ENCODE assay signal across 3 cellular contexts in the genomic region with DNA sequence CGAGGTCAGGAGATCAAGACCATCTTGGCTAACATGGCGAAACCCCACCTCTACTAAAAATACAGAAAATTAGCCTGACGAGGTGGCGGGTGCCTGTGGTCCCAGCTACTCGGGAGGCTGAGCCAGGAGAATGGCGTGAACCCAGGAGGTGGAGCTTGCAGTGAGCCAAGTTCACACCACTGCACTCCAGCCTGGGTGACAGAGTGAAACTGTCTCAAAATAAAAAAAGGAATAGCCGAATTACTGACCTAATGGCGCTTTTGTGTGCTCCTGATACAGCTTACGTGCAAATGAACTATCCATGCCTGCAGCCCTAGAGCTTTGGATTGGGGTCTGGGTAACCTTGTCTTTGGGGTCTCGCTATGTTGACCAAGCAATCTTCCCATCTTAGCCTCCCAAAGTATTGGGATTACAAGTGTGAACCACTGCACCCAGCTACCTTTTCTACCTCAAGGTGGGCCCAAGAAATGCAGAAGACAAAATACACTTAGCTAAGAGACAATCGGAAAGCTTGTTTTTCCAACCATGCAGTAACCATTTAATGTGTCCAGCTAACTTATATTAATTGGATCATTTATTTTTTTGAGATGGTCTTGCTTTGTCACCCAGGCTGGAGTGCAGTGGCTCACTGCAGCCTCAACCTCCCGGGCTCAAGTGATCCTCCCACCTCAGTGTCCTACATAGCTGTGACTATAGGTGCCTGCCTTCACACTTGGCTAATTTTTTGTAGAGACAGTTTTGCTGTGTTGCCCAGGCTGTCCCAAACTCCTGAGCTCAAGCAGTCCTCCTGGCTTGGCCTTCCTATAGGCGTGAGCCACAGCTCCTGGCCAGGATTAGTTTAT.
TF ChIP-seq lines count a peak whose summit lies in the region.

No MANE protein-coding gene starts in this region.

TF ChIP-seq in GM12891, 5 proteins besides CTCF, POLR2A, EP300 and RAD21:
- TF ChIP-seq SPI1 (IDR thresholded peaks at IDR 0.05; ENCODE audit: low read depth, low read length) (no peak), TAF1 (IDR thresholded peaks at IDR 0.05; ENCODE audit: low read depth, low read length) (no peak), POLR2AphosphoS5 (IDR thresholded peaks at IDR 0.05; ENCODE audit: low read depth, low read length) (peak; percentile 86), PAX5 (IDR thresholded peaks at IDR 0.05; ENCODE audit: insufficient read depth, low read length, severe bottlenecking) (no peak)

TF ChIP-seq in HEK293, 187 proteins besides CTCF, POLR2A, EP300 and RAD21:
- TF ChIP-seq, protein P1, sequence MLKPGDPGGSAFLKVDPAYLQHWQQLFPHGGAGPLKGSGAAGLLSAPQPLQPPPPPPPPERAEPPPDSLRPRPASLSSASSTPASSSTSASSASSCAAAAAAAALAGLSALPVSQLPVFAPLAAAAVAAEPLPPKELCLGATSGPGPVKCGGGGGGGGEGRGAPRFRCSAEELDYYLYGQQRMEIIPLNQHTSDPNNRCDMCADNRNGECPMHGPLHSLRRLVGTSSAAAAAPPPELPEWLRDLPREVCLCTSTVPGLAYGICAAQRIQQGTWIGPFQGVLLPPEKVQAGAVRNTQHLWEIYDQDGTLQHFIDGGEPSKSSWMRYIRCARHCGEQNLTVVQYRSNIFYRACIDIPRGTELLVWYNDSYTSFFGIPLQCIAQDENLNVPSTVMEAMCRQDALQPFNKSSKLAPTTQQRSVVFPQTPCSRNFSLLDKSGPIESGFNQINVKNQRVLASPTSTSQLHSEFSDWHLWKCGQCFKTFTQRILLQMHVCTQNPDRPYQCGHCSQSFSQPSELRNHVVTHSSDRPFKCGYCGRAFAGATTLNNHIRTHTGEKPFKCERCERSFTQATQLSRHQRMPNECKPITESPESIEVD (tag by site-specific recombination; IDR thresholded peaks at IDR 0.05), result no peak
- peak; percentile 31; the same call in 1 of the 2 replicates for TF ChIP-seq ZBTB17 (tag by site-specific recombination; IDR thresholded peaks at IDR 0.05)
- no peak for TF ChIP-seq IKZF3 (tag by site-specific recombination; IDR thresholded peaks at IDR 0.05)
- TF ChIP-seq, protein P2, sequence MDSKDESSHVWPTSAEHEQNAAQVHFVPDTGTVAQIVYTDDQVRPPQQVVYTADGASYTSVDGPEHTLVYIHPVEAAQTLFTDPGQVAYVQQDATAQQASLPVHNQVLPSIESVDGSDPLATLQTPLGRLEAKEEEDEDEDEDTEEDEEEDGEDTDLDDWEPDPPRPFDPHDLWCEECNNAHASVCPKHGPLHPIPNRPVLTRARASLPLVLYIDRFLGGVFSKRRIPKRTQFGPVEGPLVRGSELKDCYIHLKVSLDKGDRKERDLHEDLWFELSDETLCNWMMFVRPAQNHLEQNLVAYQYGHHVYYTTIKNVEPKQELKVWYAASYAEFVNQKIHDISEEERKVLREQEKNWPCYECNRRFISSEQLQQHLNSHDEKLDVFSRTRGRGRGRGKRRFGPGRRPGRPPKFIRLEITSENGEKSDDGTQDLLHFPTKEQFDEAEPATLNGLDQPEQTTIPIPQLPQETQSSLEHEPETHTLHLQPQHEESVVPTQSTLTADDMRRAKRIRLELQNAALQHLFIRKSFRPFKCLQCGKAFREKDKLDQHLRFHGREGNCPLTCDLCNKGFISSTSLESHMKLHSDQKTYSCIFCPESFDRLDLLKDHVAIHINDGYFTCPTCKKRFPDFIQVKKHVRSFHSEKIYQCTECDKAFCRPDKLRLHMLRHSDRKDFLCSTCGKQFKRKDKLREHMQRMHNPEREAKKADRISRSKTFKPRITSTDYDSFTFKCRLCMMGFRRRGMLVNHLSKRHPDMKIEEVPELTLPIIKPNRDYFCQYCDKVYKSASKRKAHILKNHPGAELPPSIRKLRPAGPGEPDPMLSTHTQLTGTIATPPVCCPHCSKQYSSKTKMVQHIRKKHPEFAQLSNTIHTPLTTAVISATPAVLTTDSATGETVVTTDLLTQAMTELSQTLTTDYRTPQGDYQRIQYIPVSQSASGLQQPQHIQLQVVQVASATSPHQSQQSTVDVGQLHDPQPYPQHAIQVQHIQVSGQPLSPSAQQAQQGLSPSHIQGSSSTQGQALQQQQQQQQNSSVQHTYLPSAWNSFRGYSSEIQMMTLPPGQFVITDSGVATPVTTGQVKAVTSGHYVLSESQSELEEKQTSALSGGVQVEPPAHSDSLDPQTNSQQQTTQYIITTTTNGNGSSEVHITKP (tag by site-specific recombination; IDR thresholded peaks at IDR 0.05), result 0 out of 2 replicates have a peak, but pooled peaks have one; percentile 22
- TF ChIP-seq ZNF571 (tag by site-specific recombination; IDR thresholded peaks at IDR 0.05), result no peak
- TF ChIP-seq KLF16 (tag by site-specific recombination; IDR thresholded peaks at IDR 0.05), result no peak
- TF ChIP-seq ZBTB8A (tag by site-specific recombination; IDR thresholded peaks at IDR 0.05), result no peak
- TF ChIP-seq, protein P3, sequence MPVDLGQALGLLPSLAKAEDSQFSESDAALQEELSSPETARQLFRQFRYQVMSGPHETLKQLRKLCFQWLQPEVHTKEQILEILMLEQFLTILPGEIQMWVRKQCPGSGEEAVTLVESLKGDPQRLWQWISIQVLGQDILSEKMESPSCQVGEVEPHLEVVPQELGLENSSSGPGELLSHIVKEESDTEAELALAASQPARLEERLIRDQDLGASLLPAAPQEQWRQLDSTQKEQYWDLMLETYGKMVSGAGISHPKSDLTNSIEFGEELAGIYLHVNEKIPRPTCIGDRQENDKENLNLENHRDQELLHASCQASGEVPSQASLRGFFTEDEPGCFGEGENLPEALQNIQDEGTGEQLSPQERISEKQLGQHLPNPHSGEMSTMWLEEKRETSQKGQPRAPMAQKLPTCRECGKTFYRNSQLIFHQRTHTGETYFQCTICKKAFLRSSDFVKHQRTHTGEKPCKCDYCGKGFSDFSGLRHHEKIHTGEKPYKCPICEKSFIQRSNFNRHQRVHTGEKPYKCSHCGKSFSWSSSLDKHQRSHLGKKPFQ (tag by site-specific recombination; IDR thresholded peaks at IDR 0.05), result peak; percentile 99
- TF ChIP-seq, protein P4, sequence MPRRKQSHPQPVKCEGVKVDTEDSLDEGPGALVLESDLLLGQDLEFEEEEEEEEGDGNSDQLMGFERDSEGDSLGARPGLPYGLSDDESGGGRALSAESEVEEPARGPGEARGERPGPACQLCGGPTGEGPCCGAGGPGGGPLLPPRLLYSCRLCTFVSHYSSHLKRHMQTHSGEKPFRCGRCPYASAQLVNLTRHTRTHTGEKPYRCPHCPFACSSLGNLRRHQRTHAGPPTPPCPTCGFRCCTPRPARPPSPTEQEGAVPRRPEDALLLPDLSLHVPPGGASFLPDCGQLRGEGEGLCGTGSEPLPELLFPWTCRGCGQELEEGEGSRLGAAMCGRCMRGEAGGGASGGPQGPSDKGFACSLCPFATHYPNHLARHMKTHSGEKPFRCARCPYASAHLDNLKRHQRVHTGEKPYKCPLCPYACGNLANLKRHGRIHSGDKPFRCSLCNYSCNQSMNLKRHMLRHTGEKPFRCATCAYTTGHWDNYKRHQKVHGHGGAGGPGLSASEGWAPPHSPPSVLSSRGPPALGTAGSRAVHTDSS (tag by site-specific recombination; IDR thresholded peaks at IDR 0.05), result 0 out of 2 replicates have a peak, but pooled peaks have one; percentile 6
- TF ChIP-seq ZNF837 (tag by site-specific recombination; IDR thresholded peaks at IDR 0.05), result no peak
- no peak for TF ChIP-seq ZNF211 (tag by site-specific recombination; IDR thresholded peaks at IDR 0.05; ENCODE audit: low read depth)
- no peak for TF ChIP-seq ZBTB21 (tag by site-specific recombination; IDR thresholded peaks at IDR 0.05)
- no peak for TF ChIP-seq ZNF140 (tag by site-specific recombination; IDR thresholded peaks at IDR 0.05)
- TF ChIP-seq YY1 (tag by site-specific recombination; IDR thresholded peaks at IDR 0.05), result no peak

TF ChIP-seq in H1, 55 proteins besides CTCF, POLR2A, EP300 and RAD21:
- TF ChIP-seq POU5F1 (IDR thresholded peaks at IDR 0.05; ENCODE audit: low read depth, low read length) (no peak), KDM4A (IDR thresholded peaks at IDR 0.05; ENCODE audit: low read depth, low read length, severe bottlenecking) (no peak), RNF2 (IDR thresholded peaks at IDR 0.05; ENCODE audit: borderline replicate concordance, low read depth, low read length, missing control alignments, poor library complexity, severe bottlenecking) (no peak), POLR2AphosphoS5 (IDR thresholded peaks at IDR 0.05; ENCODE audit: low read depth, low read length) (peak; percentile 86), SUZ12 (IDR thresholded peaks at IDR 0.05; ENCODE audit: low read length) (no peak), SIN3A (conservative IDR thresholded peaks at IDR 0.05 in 1 of 2, IDR thresholded peaks at IDR 0.05 in 1 of 2; ENCODE audit: low read depth in 1 of 2, low read length in 2 of 2) (no peak), TEAD4 (IDR thresholded peaks at IDR 0.05; ENCODE audit: low read depth, low read length) (no peak)
- TF ChIP-seq, protein P5, sequence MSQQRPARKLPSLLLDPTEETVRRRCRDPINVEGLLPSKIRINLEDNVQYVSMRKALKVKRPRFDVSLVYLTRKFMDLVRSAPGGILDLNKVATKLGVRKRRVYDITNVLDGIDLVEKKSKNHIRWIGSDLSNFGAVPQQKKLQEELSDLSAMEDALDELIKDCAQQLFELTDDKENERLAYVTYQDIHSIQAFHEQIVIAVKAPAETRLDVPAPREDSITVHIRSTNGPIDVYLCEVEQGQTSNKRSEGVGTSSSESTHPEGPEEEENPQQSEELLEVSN (IDR thresholded peaks at IDR 0.05), result no peak
